In genomic region chr5:39424751-39425524, GRCh38 we compare ENCODE assay signal across 8 cellular contexts. TPM values are rescaled to one million over a fixed set of nuclear protein-coding genes. Genes with fewer than 3 reads are reported as not detected.
DNase-seq lines count a peak whose midpoint lies in the region; ATAC-seq and TF ChIP-seq lines count a peak whose summit lies in the region.

DAB2 (minus strand) TSS chr5:39424980; CDS start chr5:39394320, 30,660 bp downstream.

- H3K36me3 ChIP-seq in CD4-positive, alpha-beta memory T cell (ENCODE audit: insufficient read depth, low read length) = no peaks in the 10 kb centered on the region
- peaks cover 15% of the 10 kb centered on the region for H3K36me3 ChIP-seq in osteoblast (ENCODE audit: insufficient read depth, low read length)
- H3K36me3 ChIP-seq in tibial artery = no peaks in the 10 kb centered on the region

- H3K9me3 Mint-ChIP-seq in CD4-positive, alpha-beta memory T cell = no peaks in the 10 kb centered on the region

- POLR2A ChIA-PET in CD4-positive, alpha-beta memory T cell (lab: Charles Lee; ENCODE audit: partially characterized antibody) = no interaction called here

- H3K4me3 ChIP-seq in CD4-positive, alpha-beta memory T cell (ENCODE audit: low read length in 2 of 2) = peak within 1 kb of the TSS in 1 of 2 donors; percentile 40
- H3K4me3 ChIP-seq in osteoblast (ENCODE audit: insufficient read depth, low read length) (peak within 1 kb of the TSS; percentile 91), tibial artery (peak within 1 kb of the TSS; percentile 72 to 77)

- peak; percentile 51 for ATAC-seq in HG02970 (IDR thresholded peaks at IDR 0.05; ENCODE audit: low FRiP score, unreplicated experiment)
- peak; percentile 85 for ATAC-seq in SK-N-SH treated with all-trans-retinoic acid at 6 μM for 48 hours
- peak; percentile 82 for ATAC-seq in Right ventricle myocardium superior (ENCODE audit: poor library complexity)

- no peak within 1 kb of the TSS for H3K27ac ChIP-seq in CD4-positive, alpha-beta memory T cell (ENCODE audit: low read depth, low read length)
- H3K27ac ChIP-seq in osteoblast (ENCODE audit: low read depth, low read length) (peak within 1 kb of the TSS; percentile 96), tibial artery (peak within 1 kb of the TSS; percentile 88)

- H3K27me3 ChIP-seq in CD4-positive, alpha-beta memory T cell (ENCODE audit: insufficient read depth, low read length) = peaks cover 11% of the 10 kb centered on the region
- H3K27me3 ChIP-seq in osteoblast (ENCODE audit: insufficient read depth, low read length) (no peaks in the 10 kb centered on the region), tibial artery (no peaks in the 10 kb centered on the region)

- H2AFZ ChIP-seq in osteoblast (ENCODE audit: low read length) = peak within 1 kb of the TSS; percentile 83

- no peaks in the 10 kb centered on the region for H3K4me1 ChIP-seq in CD4-positive, alpha-beta memory T cell (ENCODE audit: insufficient read depth, low read length)
- H3K4me1 ChIP-seq in osteoblast (ENCODE audit: insufficient read depth, low read length) (peaks cover 65% of the 10 kb centered on the region), tibial artery (peaks cover 0 to 57% (median 32%) of the 10 kb centered on the region in 4 donors)

- peak within 1 kb of the TSS; percentile 79 to 90 (median 82) for H3K4me3 Mint-ChIP-seq in CD4-positive, alpha-beta memory T cell

- peak within 1 kb of the TSS; percentile 96 for H3K4me2 ChIP-seq in osteoblast (ENCODE audit: insufficient read depth, low read length)

- intact Hi-C loops in CD4-positive, alpha-beta memory T cell (cut with micrococcal nuclease) = no loop called here
- intact Hi-C loops in Right ventricle myocardium superior (cut with DNase I) = loop anchor here (10.0 kb wide), 1 partner anchor 120 kb away; no protein-coding TSS in a partner anchor
- intact Hi-C loops in tibial artery (cut with DNase I; ENCODE audit: low total_unique reads) = no loop called here

- no peak within 1 kb of the TSS for H3K27ac Mint-ChIP-seq in CD4-positive, alpha-beta memory T cell

- no peaks in the 10 kb centered on the region for H3K36me3 Mint-ChIP-seq in CD4-positive, alpha-beta memory T cell

- CTCF ChIA-PET in CD4-positive, alpha-beta memory T cell (lab: Charles Lee; ENCODE audit: partially characterized antibody) = interaction anchor here (0.9 to 1.5 kb wide), 2 partner anchors 49 to 122 kb away, joined by 3 to 4 read pairs; no protein-coding TSS in a partner anchor

- peaks cover 26% of the 10 kb centered on the region in 2 donors for H3K27me3 Mint-ChIP-seq in CD4-positive, alpha-beta memory T cell

- H3K79me2 ChIP-seq in osteoblast (ENCODE audit: insufficient read depth, low read length) = peaks cover 56% of the 10 kb centered on the region

- peaks cover 27% of the 10 kb centered on the region for H4K20me1 ChIP-seq in osteoblast (ENCODE audit: insufficient read depth, low read length)

- TF ChIP-seq CTCF in osteoblast (IDR thresholded peaks at IDR 0.05; ENCODE audit: extremely low read depth, low read depth, low read length) = peak; percentile 76
- TF ChIP-seq CTCF in tibial artery (IDR thresholded peaks at IDR 0.05) = peak; percentile 47 to 50

- no peaks in the 10 kb centered on the region for H3K9me3 ChIP-seq in CD4-positive, alpha-beta memory T cell (ENCODE audit: control insufficient read depth in 1 of 2, low read length in 2 of 2)
- H3K9me3 ChIP-seq in osteoblast (ENCODE audit: low read depth, low read length) = no peaks in the 10 kb centered on the region
- H3K9me3 ChIP-seq in tibial artery = no peaks in the 10 kb centered on the region

- peak in 4 of 5 donors; percentile 16 to 26 (median 16) for DNase-seq in CD4-positive, alpha-beta memory T cell
- DNase-seq in amniotic epithelial cell (ENCODE audit: low read depth) = peak; percentile 93
- peak; percentile 92 for DNase-seq in Right ventricle myocardium superior
- DNase-seq in osteoblast (ENCODE audit: insufficient read length, low spot score, missing footprints) = peak; percentile 94
- DNase-seq in tibial artery = peak; percentile 92
- DNase-seq in NCI-H1092 treated with DMSO at 0.1 percent for 48 hours (lab: John Stamatoyannopoulos, UW) = no peak

- peaks cover 0 to 13% (median 9%) of the 10 kb centered on the region in 4 donors for H3K4me1 Mint-ChIP-seq in CD4-positive, alpha-beta memory T cell

TF ChIP-seq in SK-N-SH treated with all-trans-retinoic acid at 6 μM for 48 hours, 23 proteins besides CTCF, POLR2A, EP300 and RAD21 (continues in another document):
- no peak for TF ChIP-seq PPARA (CRISPR knock-in tag; IDR thresholded peaks at IDR 0.05; ENCODE audit: borderline replicate concordance)
- TF ChIP-seq PATZ1 (CRISPR knock-in tag; IDR thresholded peaks at IDR 0.05; ENCODE audit: borderline replicate concordance) = no peak
- TF ChIP-seq ISL1 (CRISPR knock-in tag; IDR thresholded peaks at IDR 0.05) = no peak
- TF ChIP-seq TCF4 (CRISPR knock-in tag; IDR thresholded peaks at IDR 0.05; ENCODE audit: borderline replicate concordance) = no peak
- no peak for TF ChIP-seq ZFP3 (CRISPR knock-in tag; IDR thresholded peaks at IDR 0.05)
- no peak for TF ChIP-seq TSHZ2 (CRISPR knock-in tag; IDR thresholded peaks at IDR 0.05)
- TF ChIP-seq ZNF70 (CRISPR knock-in tag; IDR thresholded peaks at IDR 0.05) = no peak
- no peak for TF ChIP-seq GLIS3 (CRISPR knock-in tag; IDR thresholded peaks at IDR 0.05)
- TF ChIP-seq ARNTL (CRISPR knock-in tag; IDR thresholded peaks at IDR 0.05; ENCODE audit: borderline replicate concordance, low read depth) = no peak
- TF ChIP-seq ZC3H10 (CRISPR knock-in tag; IDR thresholded peaks at IDR 0.05) = no peak
- no peak for TF ChIP-seq BACH2 (CRISPR knock-in tag; IDR thresholded peaks at IDR 0.05; ENCODE audit: borderline replicate concordance)
- no peak for TF ChIP-seq ZFP30 (CRISPR knock-in tag; IDR thresholded peaks at IDR 0.05)
- TF ChIP-seq ESRRG (CRISPR knock-in tag; IDR thresholded peaks at IDR 0.05) = no peak
- TF ChIP-seq ZNF8 (CRISPR knock-in tag; IDR thresholded peaks at IDR 0.05) = no peak
- TF ChIP-seq OSR1 (CRISPR knock-in tag; IDR thresholded peaks at IDR 0.05) = no peak
- TF ChIP-seq TOX (CRISPR knock-in tag; IDR thresholded peaks at IDR 0.05; ENCODE audit: borderline replicate concordance) = no peak
- TF ChIP-seq CSRNP3 (CRISPR knock-in tag; IDR thresholded peaks at IDR 0.05) = no peak

RNA-seq across cellular contexts. Expression of gene DAB2, which starts in this region (rescaled TPM):
- 1 to 10 TPM; 2.3 to 2.9 TPM for total RNA-seq in CD4-positive, alpha-beta memory T cell
- polyA plus RNA-seq in CD4-positive, alpha-beta memory T cell = not detected
- total RNA-seq in Right ventricle myocardium superior (29.9 TPM), osteoblast (277 and 296 TPM in 2 replicates)
